In the genomic region with DNA sequence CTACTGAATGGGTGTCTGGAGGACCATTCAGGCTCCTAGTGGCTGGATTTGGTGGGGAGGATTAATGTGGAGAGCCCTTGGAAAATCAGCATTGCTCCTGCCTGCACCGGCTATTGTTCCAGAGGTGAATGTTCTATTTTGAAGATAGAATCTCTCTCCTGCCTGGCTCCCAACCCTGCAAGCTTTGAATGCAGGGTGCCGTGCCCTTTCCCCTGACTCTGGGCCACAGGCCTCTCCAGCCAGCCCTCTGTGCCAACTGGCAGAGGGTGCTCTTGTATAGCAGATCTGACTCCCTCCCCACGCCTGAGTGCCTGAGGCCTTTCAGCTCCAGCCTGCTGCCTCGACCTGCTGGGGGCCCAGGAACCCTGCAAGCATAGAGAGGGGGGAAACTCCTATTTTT, we compare ENCODE assay signal across 10 cellular contexts.
A peak's percentile ranks its signal among the peaks of the same experiment; 100 is the strongest.
DNase-seq lines count a peak whose midpoint lies in the region; TF ChIP-seq lines count a peak whose summit lies in the region.
"Had no signal": no experiment of that assay in that cellular context is flagged by ENCODE, and none has a peak within 500 bp of the region (broad histone marks: within the 10 kb centered on the region; RNA-seq: fewer than 3 reads in every experiment).

No MANE protein-coding gene starts in this region.

- H3K27me3 ChIP-seq in mammary epithelial cell (ENCODE audit: insufficient read depth, low read length) (no peaks in the 10 kb centered on the region), spleen (replicated peaks in 1 of 7) (no peaks in the 10 kb centered on the region)

- no peak overlapping the region for H3K4me3 Mint-ChIP-seq in mesothelial cell of epicardium
- H3K4me3 Mint-ChIP-seq: T-helper 1 cell treated with Interleukin-12 subunit alpha and Interleukin-12 subunit beta and Interleukin-4 antibody, amounts not matched to agents 30 μg/mL and 1 μg/mL, for 36 hours had no signal

- peaks cover 2% of the 10 kb centered on the region for H3K27me3 Mint-ChIP-seq in mesothelial cell of epicardium (ENCODE audit: low read depth)

- no TSS peak for BruUV-seq in mammary epithelial cell (replicated peaks; lab: Mats Ljungman, UMichigan)

- H3K9ac ChIP-seq in mammary epithelial cell (ENCODE audit: insufficient read depth, low read length): no peak overlapping the region

- TF ChIP-seq CTCF in mammary epithelial cell (conservative IDR thresholded peaks at IDR 0.05 in 1 of 2, IDR thresholded peaks at IDR 0.05 in 1 of 2; ENCODE audit: extremely low read depth in 1 of 2, insufficient read depth in 1 of 2, low read depth in 1 of 2, low read length in 2 of 2) (peak in 1 of 2 donors; percentile 32), mesothelial cell of epicardium (IDR thresholded peaks at IDR 0.05; ENCODE audit: unreplicated experiment) (no peak), spleen (IDR thresholded peaks at IDR 0.05 in 8 of 11, conservative IDR thresholded peaks at IDR 0.05 in 3 of 11) (no peak)

- intact Hi-C loops in mammary epithelial cell (cut with micrococcal nuclease): no loop called here
- intact Hi-C loops in spleen (cut with DNase I; ENCODE audit: low total_unique reads): no loop called here

- CTCF ChIA-PET in mammary epithelial cell (lab: Charles Lee; ENCODE audit: low non-redundant PET): no interaction called here

- peaks cover 12% of the 10 kb centered on the region for H3K4me1 Mint-ChIP-seq in mesothelial cell of epicardium

- no peak overlapping the region for H2AFZ ChIP-seq in mammary epithelial cell (ENCODE audit: low read depth, low read length)

- peaks cover 2% of the 10 kb centered on the region for H3K36me3 Mint-ChIP-seq in mesothelial cell of epicardium

- H3K4me1 ChIP-seq in mammary epithelial cell (ENCODE audit: insufficient read depth, low read length) (no peaks in the 10 kb centered on the region), spleen (no peaks in the 10 kb centered on the region)

- no peak overlapping the region for H3K4me3 ChIP-seq in mammary epithelial cell (replicated peaks in 1 of 3; ENCODE audit: insufficient read depth in 1 of 3, low read depth in 2 of 3, low read length in 3 of 3)
- no peak overlapping the region for H3K4me3 ChIP-seq in spleen

- H3K27ac ChIP-seq in mammary epithelial cell (ENCODE audit: insufficient read depth, low read depth, low read length) (no peak overlapping the region), spleen (no peak overlapping the region)

- in situ Hi-C loops in mammary epithelial cell (cut with MboI; ENCODE audit: low sequenced_read_pairs in 2 of 2): no loop called here

- no peak overlapping the region for H3K4me2 ChIP-seq in mammary epithelial cell (ENCODE audit: insufficient read depth, low read depth, low read length)

- dilution Hi-C loops in mammary epithelial cell (cut with HindIII; ENCODE audit: low sequenced_read_pairs): no loop called here

- no peak for TF ChIP-seq POLR2A in spleen (IDR thresholded peaks at IDR 0.05)

- H3K27ac Mint-ChIP-seq in mesothelial cell of epicardium: peak overlapping the region; percentile 32
- H3K27ac Mint-ChIP-seq: T-helper 1 cell treated with Interleukin-12 subunit alpha and Interleukin-12 subunit beta and Interleukin-4 antibody, amounts not matched to agents 30 μg/mL and 1 μg/mL, for 36 hours had no signal

- no peaks in the 10 kb centered on the region for H3K9me3 ChIP-seq in mammary epithelial cell (replicated peaks; ENCODE audit: insufficient read depth, low read length)
- no peaks in the 10 kb centered on the region for H3K9me3 ChIP-seq in spleen

- no peaks in the 10 kb centered on the region for H4K20me1 ChIP-seq in mammary epithelial cell (ENCODE audit: insufficient read depth, low read length)

- DNase-seq in DMS79 treated with DMSO at 0.1 percent for 48 hours (lab: John Stamatoyannopoulos, UW) (peak; percentile 76), NCI-H1417 treated with DMSO at 0.1 percent for 48 hours (lab: John Stamatoyannopoulos, UW) (peak; percentile 30), mammary epithelial cell (peak; percentile 19), mesothelial cell of epicardium (ENCODE audit: low spot score in 2 of 2, unreplicated experiment in 2 of 2) (no peak), spleen (no peak), glomerular visceral epithelial cell (ENCODE audit: extremely low spot score) (no peak)
- no peak for DNase-seq in activated CD4-positive, CD25-positive, alpha-beta regulatory T cell (lab: John Stamatoyannopoulos, UW)
- no peak for DNase-seq in activated naive CD4-positive, alpha-beta T cell treated with Interleukin-2 at 50 U/mL for 16 hours
- DNase-seq: NCI-H226 had no signal

- H3K79me2 ChIP-seq in mammary epithelial cell (ENCODE audit: insufficient read depth, low read length): no peaks in the 10 kb centered on the region

- WGBS in mammary epithelial cell (ENCODE audit: low coverage, missing lambda C conversion rate): 23% methylated on average over 3 of the region's 4 CpGs
- WGBS in spleen, 5 donors: 59 to 72% (median 70%) methylated on average over 4 of the region's 4 CpGs

- peaks cover 5% of the 10 kb centered on the region for H3K9me3 Mint-ChIP-seq in mesothelial cell of epicardium
- H3K9me3 Mint-ChIP-seq: T-helper 1 cell treated with Interleukin-12 subunit alpha and Interleukin-12 subunit beta and Interleukin-4 antibody, amounts not matched to agents 30 μg/mL and 1 μg/mL, for 36 hours had no signal

- no peaks in the 10 kb centered on the region for H3K36me3 ChIP-seq in mammary epithelial cell (ENCODE audit: insufficient read depth, low read length)
- H3K36me3 ChIP-seq in spleen: no peaks in the 10 kb centered on the region

Comparison
In these comparisons a context has a peak if more than half of its experiments do, and no peak if none do; other contexts are left out.
1. DNase-seq: peak in DMS79 treated with DMSO at 0.1 percent for 48 hours (single experiment), NCI-H1417 treated with DMSO at 0.1 percent for 48 hours (single experiment) and mammary epithelial cell (single experiment); none in mesothelial cell of epicardium (0 of 2), spleen (single experiment), glomerular visceral epithelial cell (single experiment), activated CD4-positive, CD25-positive, alpha-beta regulatory T cell (0 of 4) and activated naive CD4-positive, alpha-beta T cell treated with Interleukin-2 at 50 U/mL for 16 hours (single experiment).